8 cellular contexts compared by ENCODE assay signal in genomic region chr16:24540575-24541240, GRCh38. TPM values are rescaled to one million over a fixed set of nuclear protein-coding genes. Genes with fewer than 3 reads are reported as not detected.
DNase-seq lines count a peak whose midpoint lies in the region; ATAC-seq and TF ChIP-seq lines count a peak whose summit lies in the region.

No MANE protein-coding gene starts in this region.

- intact Hi-C loops in posterior vena cava (cut with DNase I): no loop called here

- DNase-seq in activated CD8-positive, alpha-beta memory T cell treated with anti-CD3 and anti-CD28 coated beads for 24 hours: peak; percentile 65
- DNase-seq in activated CD8-positive, alpha-beta memory T cell treated with anti-CD3 and anti-CD28 coated beads, Interleukin-2, amount 50 U/mL, for 48 hours: no peak
- DNase-seq in NCI-H526 treated with DMSO at 0.1 percent for 48 hours (lab: John Stamatoyannopoulos, UW): peak; percentile 47
- DNase-seq in astrocyte of the cerebellum (ENCODE audit: low read depth): no peak
- DNase-seq in kidney epithelial cell (ENCODE audit: low read depth): no peak
- DNase-seq in substantia nigra (lab: John Stamatoyannopoulos, UW): peak in 2 of 49 donors; percentile 1 to 18
- no peak for DNase-seq in posterior vena cava (ENCODE audit: low spot score)

- no peaks in the 10 kb centered on the region for H3K27me3 ChIP-seq in kidney epithelial cell (ENCODE audit: control insufficient read depth, insufficient read depth, low read length)

- H3K36me3 ChIP-seq in kidney epithelial cell (ENCODE audit: control insufficient read depth, insufficient read depth, low read length): no peaks in the 10 kb centered on the region

- H3K4me3 ChIP-seq in astrocyte of the cerebellum (ENCODE audit: low read depth, low read length) (peak overlapping the region; percentile 93), kidney epithelial cell (ENCODE audit: low read depth, low read length) (peak overlapping the region; percentile 74)

- peak overlapping the region; percentile 95 for H3K27ac ChIP-seq in substantia nigra (ENCODE audit: low read depth, low read length, poor library complexity, severe bottlenecking)

- no peak for ATAC-seq in GM19328 (IDR thresholded peaks at IDR 0.05; ENCODE audit: unreplicated experiment)

- TF ChIP-seq CTCF in astrocyte of the cerebellum (IDR thresholded peaks at IDR 0.05; ENCODE audit: low read depth, low read length, missing control alignments): no peak
- no peak for TF ChIP-seq CTCF in kidney epithelial cell (IDR thresholded peaks at IDR 0.05; ENCODE audit: insufficient read depth, low read length, poor library complexity, severe bottlenecking)

- in situ Hi-C loops in astrocyte of the cerebellum (cut with HindIII; ENCODE audit: low sequenced_read_pairs): no loop called here

RNA-seq across cellular contexts. Expression of gene RBBP6, which starts 1.3 kb away (rescaled TPM):
- total RNA-seq in kidney epithelial cell (48.1 and 52.3 TPM in 2 replicates), posterior vena cava (10 to 100 TPM; 43.7 to 46.7 TPM)

Comparison
In these comparisons a context has a peak if more than half of its experiments do, and no peak if none do; other contexts are left out.
1. DNase-seq: peak in activated CD8-positive, alpha-beta memory T cell treated with anti-CD3 and anti-CD28 coated beads for 24 hours (single experiment) and NCI-H526 treated with DMSO at 0.1 percent for 48 hours (single experiment); none in activated CD8-positive, alpha-beta memory T cell treated with anti-CD3 and anti-CD28 coated beads, Interleukin-2, amount 50 U/mL, for 48 hours (single experiment), astrocyte of the cerebellum (single experiment), kidney epithelial cell (single experiment) and posterior vena cava (single experiment).